ENCODE assay signal across 1 cellular context in genomic region chr15:48647963-48648362, GRCh38.
TF ChIP-seq lines count a peak whose summit lies in the region.

No MANE protein-coding gene starts in this region.

TF ChIP-seq in GM23338, 12 proteins besides CTCF, POLR2A, EP300 and RAD21 (continued from another document):
- TF ChIP-seq, protein P1, sequence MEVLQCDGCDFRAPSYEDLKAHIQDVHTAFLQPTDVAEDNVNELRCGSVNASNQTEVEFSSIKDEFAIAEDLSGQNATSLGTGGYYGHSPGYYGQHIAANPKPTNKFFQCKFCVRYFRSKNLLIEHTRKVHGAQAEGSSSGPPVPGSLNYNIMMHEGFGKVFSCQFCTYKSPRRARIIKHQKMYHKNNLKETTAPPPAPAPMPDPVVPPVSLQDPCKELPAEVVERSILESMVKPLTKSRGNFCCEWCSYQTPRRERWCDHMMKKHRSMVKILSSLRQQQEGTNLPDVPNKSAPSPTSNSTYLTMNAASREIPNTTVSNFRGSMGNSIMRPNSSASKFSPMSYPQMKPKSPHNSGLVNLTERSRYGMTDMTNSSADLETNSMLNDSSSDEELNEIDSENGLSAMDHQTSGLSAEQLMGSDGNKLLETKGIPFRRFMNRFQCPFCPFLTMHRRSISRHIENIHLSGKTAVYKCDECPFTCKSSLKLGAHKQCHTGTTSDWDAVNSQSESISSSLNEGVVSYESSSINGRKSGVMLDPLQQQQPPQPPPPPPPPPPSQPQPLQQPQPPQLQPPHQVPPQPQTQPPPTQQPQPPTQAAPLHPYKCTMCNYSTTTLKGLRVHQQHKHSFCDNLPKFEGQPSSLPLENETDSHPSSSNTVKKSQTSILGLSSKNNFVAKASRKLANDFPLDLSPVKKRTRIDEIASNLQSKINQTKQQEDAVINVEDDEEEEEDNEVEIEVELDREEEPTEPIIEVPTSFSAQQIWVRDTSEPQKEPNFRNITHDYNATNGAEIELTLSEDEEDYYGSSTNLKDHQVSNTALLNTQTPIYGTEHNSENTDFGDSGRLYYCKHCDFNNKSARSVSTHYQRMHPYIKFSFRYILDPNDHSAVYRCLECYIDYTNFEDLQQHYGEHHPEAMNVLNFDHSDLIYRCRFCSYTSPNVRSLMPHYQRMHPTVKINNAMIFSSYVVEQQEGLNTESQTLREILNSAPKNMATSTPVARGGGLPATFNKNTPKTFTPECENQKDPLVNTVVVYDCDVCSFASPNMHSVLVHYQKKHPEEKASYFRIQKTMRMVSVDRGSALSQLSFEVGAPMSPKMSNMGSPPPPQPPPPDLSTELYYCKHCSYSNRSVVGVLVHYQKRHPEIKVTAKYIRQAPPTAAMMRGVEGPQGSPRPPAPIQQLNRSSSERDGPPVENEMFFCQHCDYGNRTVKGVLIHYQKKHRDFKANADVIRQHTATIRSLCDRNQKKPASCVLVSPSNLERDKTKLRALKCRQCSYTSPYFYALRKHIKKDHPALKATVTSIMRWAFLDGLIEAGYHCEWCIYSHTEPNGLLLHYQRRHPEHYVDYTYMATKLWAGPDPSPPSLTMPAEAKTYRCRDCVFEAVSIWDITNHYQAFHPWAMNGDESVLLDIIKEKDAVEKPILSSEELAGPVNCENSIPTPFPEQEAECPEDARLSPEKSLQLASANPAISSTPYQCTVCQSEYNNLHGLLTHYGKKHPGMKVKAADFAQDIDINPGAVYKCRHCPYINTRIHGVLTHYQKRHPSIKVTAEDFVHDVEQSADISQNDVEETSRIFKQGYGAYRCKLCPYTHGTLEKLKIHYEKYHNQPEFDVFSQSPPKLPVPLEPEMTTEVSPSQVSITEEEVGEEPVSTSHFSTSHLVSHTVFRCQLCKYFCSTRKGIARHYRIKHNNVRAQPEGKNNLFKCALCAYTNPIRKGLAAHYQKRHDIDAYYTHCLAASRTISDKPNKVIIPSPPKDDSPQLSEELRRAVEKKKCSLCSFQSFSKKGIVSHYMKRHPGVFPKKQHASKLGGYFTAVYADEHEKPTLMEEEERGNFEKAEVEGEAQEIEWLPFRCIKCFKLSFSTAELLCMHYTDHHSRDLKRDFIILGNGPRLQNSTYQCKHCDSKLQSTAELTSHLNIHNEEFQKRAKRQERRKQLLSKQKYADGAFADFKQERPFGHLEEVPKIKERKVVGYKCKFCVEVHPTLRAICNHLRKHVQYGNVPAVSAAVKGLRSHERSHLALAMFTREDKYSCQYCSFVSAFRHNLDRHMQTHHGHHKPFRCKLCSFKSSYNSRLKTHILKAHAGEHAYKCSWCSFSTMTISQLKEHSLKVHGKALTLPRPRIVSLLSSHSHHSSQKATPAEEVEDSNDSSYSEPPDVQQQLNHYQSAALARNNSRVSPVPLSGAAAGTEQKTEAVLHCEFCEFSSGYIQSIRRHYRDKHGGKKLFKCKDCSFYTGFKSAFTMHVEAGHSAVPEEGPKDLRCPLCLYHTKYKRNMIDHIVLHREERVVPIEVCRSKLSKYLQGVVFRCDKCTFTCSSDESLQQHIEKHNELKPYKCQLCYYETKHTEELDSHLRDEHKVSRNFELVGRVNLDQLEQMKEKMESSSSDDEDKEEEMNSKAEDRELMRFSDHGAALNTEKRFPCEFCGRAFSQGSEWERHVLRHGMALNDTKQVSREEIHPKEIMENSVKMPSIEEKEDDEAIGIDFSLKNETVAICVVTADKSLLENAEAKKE (CRISPR knock-in tag; IDR thresholded peaks at IDR 0.05): no peak
